ENCODE assay signal across 1 cellular context in genomic region chr4:112230879-112231778, GRCh38.
TF ChIP-seq lines count a peak whose summit lies in the region.

No MANE protein-coding gene starts in this region.

TF ChIP-seq in HepG2, 621 proteins besides CTCF, POLR2A, EP300 and RAD21 (continued from another document and continues in another):
- no peak for TF ChIP-seq RELA (CRISPR knock-in tag; IDR thresholded peaks at IDR 0.05)
- no peak for TF ChIP-seq STAT5B (CRISPR knock-in tag; IDR thresholded peaks at IDR 0.05)
- no peak; the same call in 1 of the 2 replicates for TF ChIP-seq DNMT3B (CRISPR knock-in tag; conservative IDR thresholded peaks at IDR 0.05)
- TF ChIP-seq MXD1 (CRISPR knock-in tag; IDR thresholded peaks at IDR 0.05), result no peak
- TF ChIP-seq FOXC1 (CRISPR knock-in tag; IDR thresholded peaks at IDR 0.05; ENCODE audit: borderline replicate concordance), result no peak
- peak; percentile 84; the same call in 1 of the 2 replicates for TF ChIP-seq SPEN (CRISPR knock-in tag; IDR thresholded peaks at IDR 0.05; ENCODE audit: low read depth)
- TF ChIP-seq MEIS1 (CRISPR knock-in tag; IDR thresholded peaks at IDR 0.05; ENCODE audit: borderline replicate concordance), result no peak
- no peak for TF ChIP-seq ATAD3A (CRISPR knock-in tag; IDR thresholded peaks at IDR 0.05)
- TF ChIP-seq SAFB2 (CRISPR knock-in tag; IDR thresholded peaks at IDR 0.05; ENCODE audit: borderline replicate concordance, low read depth), result no peak; the same call in 1 of the 2 replicates
- no peak for TF ChIP-seq RFX5 (IDR thresholded peaks at IDR 0.05; ENCODE audit: low read depth, low read length)
- TF ChIP-seq FOXA1 (IDR thresholded peaks at IDR 0.05), result no peak
- peak; percentile 44; the same call in 1 of the 2 replicates for TF ChIP-seq FOXA1 (CRISPR knock-in tag; IDR thresholded peaks at IDR 0.05)
- no peak for TF ChIP-seq ZNF572 (CRISPR knock-in tag; IDR thresholded peaks at IDR 0.05)
- no peak for TF ChIP-seq ZNF138 (CRISPR knock-in tag; IDR thresholded peaks at IDR 0.05; ENCODE audit: low read depth)
- TF ChIP-seq ARID4A (CRISPR knock-in tag; IDR thresholded peaks at IDR 0.05; ENCODE audit: borderline replicate concordance), result no peak; the same call in 1 of the 2 replicates
- TF ChIP-seq ZNF777 (CRISPR knock-in tag; IDR thresholded peaks at IDR 0.05), result peak; percentile 48
- TF ChIP-seq ELF4 (CRISPR knock-in tag; IDR thresholded peaks at IDR 0.05; ENCODE audit: borderline replicate concordance), result no peak; the same call in 1 of the 2 replicates
- no peak for TF ChIP-seq NCOA5 (CRISPR knock-in tag; IDR thresholded peaks at IDR 0.05)
- no peak for TF ChIP-seq ZNF367 (CRISPR knock-in tag; IDR thresholded peaks at IDR 0.05; ENCODE audit: borderline replicate concordance)
- no peak; the same call in 1 of the 2 replicates for TF ChIP-seq AHR (CRISPR knock-in tag; IDR thresholded peaks at IDR 0.05)
- no peak for TF ChIP-seq ZNF780A (CRISPR knock-in tag; IDR thresholded peaks at IDR 0.05)
- TF ChIP-seq SOX6 (IDR thresholded peaks at IDR 0.05), result no peak
- peak; percentile 79 for TF ChIP-seq SOX6 (CRISPR knock-in tag; IDR thresholded peaks at IDR 0.05)
- TF ChIP-seq ZNF343 (CRISPR knock-in tag; IDR thresholded peaks at IDR 0.05), result no peak
- no peak for TF ChIP-seq IKZF1 (IDR thresholded peaks at IDR 0.05)
- peak; percentile 78 for TF ChIP-seq MLX (CRISPR knock-in tag; IDR thresholded peaks at IDR 0.05)
- TF ChIP-seq CSRNP1 (CRISPR knock-in tag; IDR thresholded peaks at IDR 0.05), result no peak; the same call in 1 of the 2 replicates
- TF ChIP-seq PRMT3 (CRISPR knock-in tag; IDR thresholded peaks at IDR 0.05; ENCODE audit: borderline replicate concordance, low read depth), result no peak; the same call in 1 of the 2 replicates
- TF ChIP-seq MTA1 (CRISPR knock-in tag; IDR thresholded peaks at IDR 0.05; ENCODE audit: borderline replicate concordance), result no peak
- TF ChIP-seq HOXA5 (CRISPR knock-in tag; IDR thresholded peaks at IDR 0.05), result peak; percentile 43; the same call in 1 of the 2 replicates
- TF ChIP-seq ZNF225 (CRISPR knock-in tag; IDR thresholded peaks at IDR 0.05), result no peak
- TF ChIP-seq ZNF567 (CRISPR knock-in tag; IDR thresholded peaks at IDR 0.05; ENCODE audit: borderline replicate concordance), result peak; percentile 12; the same call in 1 of the 2 replicates
- TF ChIP-seq PAXIP1 (CRISPR knock-in tag; conservative IDR thresholded peaks at IDR 0.05), result peak; percentile 92
- TF ChIP-seq NFATC3 (CRISPR knock-in tag; IDR thresholded peaks at IDR 0.05), result 0 out of 2 replicates have a peak, but pooled peaks have one; percentile 66
- TF ChIP-seq ERF (CRISPR knock-in tag; IDR thresholded peaks at IDR 0.05), result peak; percentile 77
- no peak for TF ChIP-seq MTF2 (CRISPR knock-in tag; IDR thresholded peaks at IDR 0.05; ENCODE audit: borderline replicate concordance)
- peak; percentile 51; the same call in 1 of the 2 replicates for TF ChIP-seq PITX1 (CRISPR knock-in tag; IDR thresholded peaks at IDR 0.05)
- TF ChIP-seq TBX3 (IDR thresholded peaks at IDR 0.05; ENCODE audit: borderline replicate concordance), result peak; percentile 93
- TF ChIP-seq GLMP (CRISPR knock-in tag; IDR thresholded peaks at IDR 0.05; ENCODE audit: borderline replicate concordance), result no peak
- no peak for TF ChIP-seq ZBTB26 (CRISPR knock-in tag; IDR thresholded peaks at IDR 0.05; ENCODE audit: borderline replicate concordance)
- TF ChIP-seq ZNF687 (CRISPR knock-in tag; IDR thresholded peaks at IDR 0.05), result peak; percentile 91; the same call in 1 of the 2 replicates
- no peak for TF ChIP-seq UBTF (CRISPR knock-in tag; IDR thresholded peaks at IDR 0.05)
- peak; percentile 58 for TF ChIP-seq TCF7 (IDR thresholded peaks at IDR 0.05; ENCODE audit: low read depth)
- TF ChIP-seq ISX (CRISPR knock-in tag; conservative IDR thresholded peaks at IDR 0.05), result no peak
- TF ChIP-seq RBM39 (IDR thresholded peaks at IDR 0.05; ENCODE audit: low read depth, low read length, poor library complexity, severe bottlenecking), result no peak
- TF ChIP-seq ZSCAN12 (CRISPR knock-in tag; IDR thresholded peaks at IDR 0.05), result no peak
- TF ChIP-seq KAT2B (IDR thresholded peaks at IDR 0.05; ENCODE audit: borderline replicate concordance, low read depth, low read length), result no peak
- no peak for TF ChIP-seq NFE2 (CRISPR knock-in tag; IDR thresholded peaks at IDR 0.05)
